ENCODE assay signal across 8 cellular contexts in genomic region chr9:120715331-120715924, GRCh38. TPM values are rescaled to one million over a fixed set of nuclear protein-coding genes. Genes with fewer than 3 reads are reported as not detected.
DNase-seq lines count a peak whose midpoint lies in the region; ATAC-seq, FAIRE-seq and TF ChIP-seq lines count a peak whose summit lies in the region.

No MANE protein-coding gene starts in this region.

- no peak overlapping the region for H3K27ac ChIP-seq in HUES64 (ENCODE audit: low read depth, low read length)
- no peak overlapping the region for H3K27ac ChIP-seq in GM12878 (ENCODE audit: control insufficient read depth, insufficient read depth)

- peak overlapping the region; percentile 79; the same call in 1 of the 2 replicates for H3K9ac ChIP-seq in HUES64 (ENCODE audit: low read depth, low read length)
- peak overlapping the region; percentile 71; the same call in 1 of the 2 replicates for H3K9ac ChIP-seq in GM12878 (ENCODE audit: control insufficient read depth, insufficient read depth, low read length)

- POLR2A ChIA-PET in GM12878 (lab: Charles Lee): interaction anchor here (0.7 kb wide), 1 partner anchor 78 kb away, joined by 3 read pairs; the partner anchor contains the start of gene FBXW2

- H3K9me3 ChIP-seq in HUES64 (ENCODE audit: insufficient read depth, low read depth, low read length) (no peaks in the 10 kb centered on the region), GM12878 (replicated peaks; ENCODE audit: control insufficient read depth, insufficient read depth, low read length) (no peaks in the 10 kb centered on the region; the same call in 2 of the 3 replicates)

- no TSS peak for BruUV-seq in GM12878 (replicated peaks; lab: Mats Ljungman, UMichigan)

- no peaks in the 10 kb centered on the region for H3K9me3 Mint-ChIP-seq in immature natural killer cell
- H3K9me3 Mint-ChIP-seq in stimulated activated memory B cell treated with anti-CD40 and anti-IgM and Interleukin-4, amounts not matched to agents 10 μg/mL and 1 μg/mL and 100 μg/mL, for 72 hours: no peaks in the 10 kb centered on the region

- no peaks in the 10 kb centered on the region; the same call in 1 of the 2 replicates for H3K79me2 ChIP-seq in GM12878 (ENCODE audit: control insufficient read depth, insufficient read depth, low read length)

- no peak for TF ChIP-seq RAD21 in GM12878 (IDR thresholded peaks at IDR 0.05; ENCODE audit: insufficient read depth, low read depth, low read length)

- ATAC-seq in GM12878: no peak
- no peak for ATAC-seq in stimulated activated memory B cell treated with anti-CD40 and anti-IgM and Interleukin-4, amounts not matched to agents 10 μg/mL and 1 μg/mL and 100 μg/mL, for 72 hours
- ATAC-seq in HG02884 (IDR thresholded peaks at IDR 0.05; ENCODE audit: unreplicated experiment): no peak

- H3K27ac Mint-ChIP-seq in immature natural killer cell: peak overlapping the region in 3 of 6 donors; percentile 46 to 70 (median 66)
- H3K27ac Mint-ChIP-seq in stimulated activated memory B cell treated with anti-CD40 and anti-IgM and Interleukin-4, amounts not matched to agents 10 μg/mL and 1 μg/mL and 100 μg/mL, for 72 hours: no peak overlapping the region

- H3K36me3 ChIP-seq in HUES64 (ENCODE audit: insufficient read depth, low read length) (no peaks in the 10 kb centered on the region), GM12878 (ENCODE audit: control insufficient read depth in 2 of 2, insufficient read depth in 2 of 2, low read length in 1 of 2) (no peaks in the 10 kb centered on the region)

- H2AFZ ChIP-seq in GM12878 (ENCODE audit: control insufficient read depth, low read depth, low read length): peak overlapping the region; percentile 81; the same call in 1 of the 2 replicates

- H3K27me3 Mint-ChIP-seq in immature natural killer cell (ENCODE audit: low read depth in 3 of 3): peaks cover 0 to 3% (median 2%) of the 10 kb centered on the region in 3 donors
- no peaks in the 10 kb centered on the region for H3K27me3 Mint-ChIP-seq in stimulated activated memory B cell treated with anti-CD40 and anti-IgM and Interleukin-4, amounts not matched to agents 10 μg/mL and 1 μg/mL and 100 μg/mL, for 72 hours

- peak; percentile 79 for DNase-seq in AG20443 (ENCODE audit: low spot score)
- no peak for DNase-seq in GM12878 (ENCODE audit: low read depth, low spot score)
- no peak for DNase-seq in immature natural killer cell
- no peak for DNase-seq in NCI-H2081 treated with DMSO at 0.1 percent for 48 hours (lab: John Stamatoyannopoulos, UW)
- DNase-seq in NCI-H1105 treated with DMSO at 0.1 percent for 48 hours (lab: John Stamatoyannopoulos, UW): no peak

- H3K4me1 Mint-ChIP-seq in immature natural killer cell: peaks cover 36% of the 10 kb centered on the region in 2 donors
- H3K4me1 Mint-ChIP-seq in stimulated activated memory B cell treated with anti-CD40 and anti-IgM and Interleukin-4, amounts not matched to agents 10 μg/mL and 1 μg/mL and 100 μg/mL, for 72 hours: peaks cover 36% of the 10 kb centered on the region

- TF ChIP-seq POLR2A in GM12878 (IDR thresholded peaks at IDR 0.05; ENCODE audit: low read depth, low read length): no peak

- H3K4me1 ChIP-seq in HUES64 (ENCODE audit: insufficient read depth, low read length) (no peaks in the 10 kb centered on the region; the same call in 1 of the 2 replicates), GM12878 (ENCODE audit: control insufficient read depth, insufficient read depth, low read length) (peaks cover 15% of the 10 kb centered on the region)

- no peaks in the 10 kb centered on the region for H4K20me1 ChIP-seq in GM12878 (ENCODE audit: control insufficient read depth, insufficient read depth)

- FAIRE-seq in GM12878 (lab: Jason Lieb, UNC): no peak

- RAD21 ChIA-PET in GM12878 (lab: Charles Lee; ENCODE audit: unreplicated experiment): no interaction called here

- SMC1A ChIA-PET in GM12878 (lab: Charles Lee; ENCODE audit: uncharacterized antibody, unreplicated experiment): no interaction called here

- no peaks in the 10 kb centered on the region for H3K36me3 Mint-ChIP-seq in immature natural killer cell
- no peaks in the 10 kb centered on the region for H3K36me3 Mint-ChIP-seq in stimulated activated memory B cell treated with anti-CD40 and anti-IgM and Interleukin-4, amounts not matched to agents 10 μg/mL and 1 μg/mL and 100 μg/mL, for 72 hours

- peak overlapping the region; percentile 19 to 94 (median 87) for H3K4me3 Mint-ChIP-seq in immature natural killer cell
- peak overlapping the region; percentile 84 for H3K4me3 Mint-ChIP-seq in stimulated activated memory B cell treated with anti-CD40 and anti-IgM and Interleukin-4, amounts not matched to agents 10 μg/mL and 1 μg/mL and 100 μg/mL, for 72 hours

- H3K27me3 ChIP-seq in HUES64 (ENCODE audit: insufficient read depth, low read length) (peaks cover 41% of the 10 kb centered on the region), GM12878 (replicated peaks in 1 of 2; ENCODE audit: control insufficient read depth in 2 of 2, insufficient read depth in 2 of 2, low read length in 1 of 2) (no peaks in the 10 kb centered on the region)

- no peak for TF ChIP-seq CTCF in GM12878 (IDR thresholded peaks at IDR 0.05 in 2 of 3, conservative IDR thresholded peaks at IDR 0.05 in 1 of 3; ENCODE audit: control insufficient read depth in 2 of 3, extremely low read depth in 1 of 3, insufficient read depth in 1 of 3, low read depth in 3 of 3, low read length in 3 of 3)

- CTCF ChIA-PET in GM12878 (lab: Yijun Ruan, JAX): interaction anchor here (1.6 kb wide), 1 partner anchor 356 kb away, joined by 3 read pairs; no protein-coding TSS in a partner anchor

- H3K4me3 ChIP-seq in HUES64 (ENCODE audit: low read length): peak overlapping the region; percentile 67
- peak overlapping the region; percentile 80; the same call in 1 of the 2 replicates for H3K4me3 ChIP-seq in GM12878

- peak overlapping the region; percentile 84 for H3K4me2 ChIP-seq in GM12878 (ENCODE audit: control insufficient read depth, insufficient read depth)

- in situ Hi-C loops in GM12878 (cut with MboI): no loop called here

- no peak for TF ChIP-seq EP300 in GM12878 (IDR thresholded peaks at IDR 0.05; ENCODE audit: borderline replicate concordance in 1 of 2, control insufficient read depth in 1 of 2, low read depth in 2 of 2, low read length in 2 of 2)

- WGBS in HUES64: 33% methylated on average over 14 of the region's 14 CpGs
- WGBS in GM12878 (ENCODE audit: insufficient coverage, insufficient replicate concordance, low lambda C conversion rate, missing lambda C conversion rate): 84% methylated on average over 14 of the region's 14 CpGs

- intact Hi-C loops in GM12878 (cut with micrococcal nuclease; ENCODE audit: unreplicated experiment): no loop called here

TF ChIP-seq in GM12878, 131 proteins besides CTCF, POLR2A, EP300 and RAD21:
- no peak for TF ChIP-seq HCFC1 (IDR thresholded peaks at IDR 0.05; ENCODE audit: low read length)
- TF ChIP-seq PRDM15 (CRISPR knock-in tag; IDR thresholded peaks at IDR 0.05): no peak
- TF ChIP-seq EGR1 (IDR thresholded peaks at IDR 0.05; ENCODE audit: borderline replicate concordance in 1 of 2, low read depth in 2 of 2, low read length in 2 of 2): no peak
- no peak for TF ChIP-seq ZNF622 (IDR thresholded peaks at IDR 0.05)
- TF ChIP-seq POLR2AphosphoS5 (IDR thresholded peaks at IDR 0.05; ENCODE audit: low read length): no peak
- TF ChIP-seq MYB (IDR thresholded peaks at IDR 0.05; ENCODE audit: borderline replicate concordance, low read depth, low read length): no peak
- TF ChIP-seq HDAC6 (IDR thresholded peaks at IDR 0.05; ENCODE audit: unreplicated experiment): no peak

RNA-seq across cellular contexts. Expression of gene MEGF9, which starts 1.2 kb away (rescaled TPM):
- polyA plus RNA-seq in HUES64 (2013, experiment 1 of 2): 1.9 TPM
- 3.0 TPM for polyA plus RNA-seq in HUES64 (2013, experiment 2 of 2)
- total RNA-seq in GM12878 (2013; cell fraction: nucleolus; rRNA removed): 0.44 and 0.64 TPM in 2 replicates
- total RNA-seq in GM12878 (2014; rRNA removed) (3.0 and 3.7 TPM in 2 replicates), GM12878 (2014; rRNA removed; fragmentation: Illumina TruSeq; extraction: Trizol) (4.0 TPM in 2 replicates), GM12878 (2021) (3.8 and 4.3 TPM in 2 replicates)
- 1.1 TPM for polyA plus RNA-seq in GM12878 (2011; ENCODE audit: low read depth)
- polyA plus RNA-seq in GM12878 (2011; rRNA removed) (0.71 and 0.84 TPM in 2 replicates), GM12878 (2014; fragmentation: Illumina TruSeq; extraction: Trizol) (5.1 and 5.2 TPM in 2 replicates), GM12878 (2014; fragmentation: Nextera tagmentation; extraction: Ambion mirVana) (1 to 10 TPM; 1.4 to 1.6 TPM), GM12878 (2014; rRNA removed) (2.5 and 2.8 TPM in 2 replicates), GM12878 (2016; fragmentation: Nextera tagmentation; extraction: Ambion mirVana) (1 to 10 TPM; 1.8 to 2.4 TPM), immature natural killer cell (10 to 100 TPM; 10.0 to 13.3 (median 11.2) TPM)
- polyA plus RNA-seq in GM12878 (2011; cell fraction: cytosol; rRNA removed): 0.43 and 0.52 TPM in 2 replicates
- polyA plus RNA-seq in GM12878 (2011; cell fraction: nucleus; rRNA removed): 0.13 and 0.32 TPM in 2 replicates
- polyA plus RNA-seq in GM12878 (2012): 1.7 and 2.3 TPM in 2 replicates
- polyA minus RNA-seq in GM12878 (2011; rRNA and poly(A)+ RNA removed): 0.66 and 0.72 TPM in 2 replicates
- polyA minus RNA-seq in GM12878 (2011; cell fraction: cytosol; rRNA and poly(A)+ RNA removed): 0.27 and 0.62 TPM in 2 replicates
- 0.12 and 0.57 TPM in 2 replicates for polyA minus RNA-seq in GM12878 (2011; cell fraction: nucleus; rRNA and poly(A)+ RNA removed)
